In the genomic region with DNA sequence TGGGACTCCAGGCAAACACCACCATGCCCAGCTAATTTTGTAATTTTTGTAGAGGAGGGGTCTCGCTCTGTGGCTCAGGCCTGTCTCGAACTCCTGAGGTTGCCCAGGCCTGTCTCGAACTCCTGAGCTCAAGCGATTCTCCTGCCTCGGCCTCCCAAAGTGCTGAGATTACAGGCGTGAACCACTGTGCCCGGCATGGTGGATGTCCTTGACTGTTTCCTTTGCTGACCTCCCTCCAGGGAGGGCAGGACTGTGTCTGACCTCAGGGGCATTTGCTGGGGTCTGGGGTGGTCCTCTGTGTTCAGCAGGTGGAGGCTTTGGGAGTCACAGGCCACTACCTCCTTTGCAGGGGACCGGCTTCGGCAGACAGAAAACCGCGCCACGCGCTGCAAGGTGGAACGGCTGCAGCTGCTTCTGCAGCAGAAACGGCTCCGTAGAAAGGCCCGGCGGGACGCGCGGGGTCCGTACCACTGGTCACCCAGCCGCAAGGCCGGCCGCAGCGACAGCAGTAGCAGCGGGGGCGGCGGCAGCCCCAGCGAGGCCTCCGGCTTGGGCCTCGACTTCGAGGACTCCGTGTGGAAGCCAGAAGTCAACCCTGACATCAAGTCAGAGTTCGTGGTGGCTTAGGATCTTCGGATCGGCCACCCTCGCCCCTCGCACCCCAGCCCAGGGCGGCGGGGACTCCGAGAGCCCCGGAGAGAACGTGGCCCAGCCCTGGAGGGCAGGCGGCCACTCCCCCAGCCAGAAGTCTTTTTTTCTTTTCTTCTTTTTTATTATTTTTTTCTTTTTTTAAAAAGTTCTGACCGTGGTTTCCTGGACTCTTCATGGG, we compare ENCODE assay signal across 10 cellular contexts. TPM values are rescaled to one million over a fixed set of nuclear protein-coding genes. Genes with fewer than 3 reads are reported as not detected.
DNase-seq lines count a peak whose midpoint lies in the region; ATAC-seq lines count a peak whose summit lies in the region.
"Had no signal": no experiment of that assay in that cellular context is flagged by ENCODE, and none has a peak within 500 bp of the region (broad histone marks: within the 10 kb centered on the region; RNA-seq: fewer than 3 reads in every experiment).

No MANE protein-coding gene starts in this region.

- no peaks in the 10 kb centered on the region for H3K27me3 Mint-ChIP-seq in T-helper 2 cell treated with Interferon-gamma antibody and Interleukin-4, amounts not matched to agents 5 μg/mL and 100 μg/mL, for 36 hours (ENCODE audit: low read depth)
- no peaks in the 10 kb centered on the region for H3K27me3 Mint-ChIP-seq in activated T-helper 1 cell treated with anti-CD3 and anti-CD28 coated beads, Interleukin-12 subunit alpha, Interleukin-12 subunit beta, Interleukin-2, Interleukin-4 antibody, amounts not matched to agents 30 ng/mL and 10 ng/mL and 1 ng/mL, durations not matched to agents 14 hours and 24 hours and 36 hours (ENCODE audit: insufficient read depth)
- peaks cover 51 to 88% (median 80%) of the 10 kb centered on the region in 3 donors for H3K27me3 Mint-ChIP-seq in immature natural killer cell (ENCODE audit: low read depth in 3 of 3)
- no peaks in the 10 kb centered on the region for H3K27me3 Mint-ChIP-seq in stimulated activated naive CD8-positive, alpha-beta T cell treated with anti-CD3 and anti-CD28 coated beads, Interleukin-15, amount 100 ng/mL, for 72 hours

- H3K36me3 Mint-ChIP-seq in T-helper 2 cell treated with Interferon-gamma antibody and Interleukin-4, amounts not matched to agents 5 μg/mL and 100 μg/mL, for 36 hours (ENCODE audit: low read depth) = peaks cover 29% of the 10 kb centered on the region
- H3K36me3 Mint-ChIP-seq in activated T-helper 1 cell treated with anti-CD3 and anti-CD28 coated beads, Interleukin-12 subunit alpha, Interleukin-12 subunit beta, Interleukin-2, Interleukin-4 antibody, amounts not matched to agents 30 ng/mL and 10 ng/mL and 1 ng/mL, durations not matched to agents 14 hours and 24 hours and 36 hours (ENCODE audit: low read depth) = peaks cover 34% of the 10 kb centered on the region
- H3K36me3 Mint-ChIP-seq in immature natural killer cell = peaks cover 4 to 31% (median 7%) of the 10 kb centered on the region in 3 donors

- H3K4me3 Mint-ChIP-seq in T-helper 2 cell treated with Interferon-gamma antibody and Interleukin-4, amounts not matched to agents 5 μg/mL and 100 μg/mL, for 36 hours = no peak overlapping the region
- H3K4me3 Mint-ChIP-seq in activated T-helper 1 cell treated with anti-CD3 and anti-CD28 coated beads, Interleukin-12 subunit alpha, Interleukin-12 subunit beta, Interleukin-2, Interleukin-4 antibody, amounts not matched to agents 30 ng/mL and 10 ng/mL and 1 ng/mL, durations not matched to agents 14 hours and 24 hours and 36 hours = peak overlapping the region; percentile 65
- peak overlapping the region; percentile 84 to 90 (median 90) for H3K4me3 Mint-ChIP-seq in immature natural killer cell
- H3K4me3 Mint-ChIP-seq in stimulated activated naive CD8-positive, alpha-beta T cell treated with anti-CD3 and anti-CD28 coated beads, Interleukin-15, amount 100 ng/mL, for 72 hours = peak overlapping the region; percentile 28 to 70

- intact Hi-C loops in activated T-helper 1 cell treated with anti-CD3 and anti-CD28 coated beads, Interleukin-12 subunit alpha, Interleukin-12 subunit beta, Interleukin-2, Interleukin-4 antibody, amounts not matched to agents 30 ng/mL and 10 ng/mL and 1 ng/mL, durations not matched to agents 14 hours and 24 hours and 36 hours (cut with micrococcal nuclease) = no loop called here

- H3K9me3 Mint-ChIP-seq in T-helper 2 cell treated with Interferon-gamma antibody and Interleukin-4, amounts not matched to agents 5 μg/mL and 100 μg/mL, for 36 hours = no peaks in the 10 kb centered on the region
- no peaks in the 10 kb centered on the region for H3K9me3 Mint-ChIP-seq in activated T-helper 1 cell treated with anti-CD3 and anti-CD28 coated beads, Interleukin-12 subunit alpha, Interleukin-12 subunit beta, Interleukin-2, Interleukin-4 antibody, amounts not matched to agents 30 ng/mL and 10 ng/mL and 1 ng/mL, durations not matched to agents 14 hours and 24 hours and 36 hours
- peaks cover 0 to 4% (median 0%) of the 10 kb centered on the region in 6 donors for H3K9me3 Mint-ChIP-seq in immature natural killer cell
- H3K9me3 Mint-ChIP-seq in stimulated activated naive CD8-positive, alpha-beta T cell treated with anti-CD3 and anti-CD28 coated beads, Interleukin-15, amount 100 ng/mL, for 72 hours = no peaks in the 10 kb centered on the region

- H3K4me1 Mint-ChIP-seq in T-helper 2 cell treated with Interferon-gamma antibody and Interleukin-4, amounts not matched to agents 5 μg/mL and 100 μg/mL, for 36 hours (ENCODE audit: low read depth) = peaks cover 33% of the 10 kb centered on the region
- peaks cover 36% of the 10 kb centered on the region for H3K4me1 Mint-ChIP-seq in activated T-helper 1 cell treated with anti-CD3 and anti-CD28 coated beads, Interleukin-12 subunit alpha, Interleukin-12 subunit beta, Interleukin-2, Interleukin-4 antibody, amounts not matched to agents 30 ng/mL and 10 ng/mL and 1 ng/mL, durations not matched to agents 14 hours and 24 hours and 36 hours (ENCODE audit: low read depth)
- H3K4me1 Mint-ChIP-seq in immature natural killer cell = peaks cover 54 to 66% of the 10 kb centered on the region in 2 donors
- peaks cover 69% of the 10 kb centered on the region for H3K4me1 Mint-ChIP-seq in stimulated activated naive CD8-positive, alpha-beta T cell treated with anti-CD3 and anti-CD28 coated beads, Interleukin-15, amount 100 ng/mL, for 72 hours

- DNase-seq in T-helper 2 cell treated with Interferon-gamma antibody and Interleukin-4, amounts not matched to agents 5 μg/mL and 100 μg/mL, for 36 hours (ENCODE audit: low spot score) = no peak
- DNase-seq in T-helper 2 cell (no peak), immature natural killer cell (peak in 1 of 3 donors; percentile 25), cerebellar nuclear complex (lab: John Stamatoyannopoulos, UW) (no peak), superior temporal gyrus (ENCODE audit: extremely low spot score) (no peak)
- no peak for DNase-seq in activated T-helper 1 cell treated with anti-CD3 and anti-CD28 coated beads, Interleukin-12 subunit alpha, Interleukin-12 subunit beta, Interleukin-2, Interleukin-4 antibody, amounts not matched to agents 30 ng/mL and 10 ng/mL and 1 ng/mL, durations not matched to agents 14 hours and 24 hours and 36 hours (ENCODE audit: low spot score)
- DNase-seq in stimulated activated naive CD8-positive, alpha-beta T cell treated with anti-CD3 and anti-CD28 coated beads, Interleukin-15, amount 100 ng/mL, for 72 hours = no peak
- DNase-seq: activated CD4-positive, alpha-beta T cell treated with anti-CD3 and anti-CD28 coated beads, Interleukin-2, amount 50 U/mL, for 4 hours; PC-3 had no signal

- peak overlapping the region; percentile 75 for H3K27ac Mint-ChIP-seq in T-helper 2 cell treated with Interferon-gamma antibody and Interleukin-4, amounts not matched to agents 5 μg/mL and 100 μg/mL, for 36 hours
- peak overlapping the region; percentile 49 for H3K27ac Mint-ChIP-seq in activated T-helper 1 cell treated with anti-CD3 and anti-CD28 coated beads, Interleukin-12 subunit alpha, Interleukin-12 subunit beta, Interleukin-2, Interleukin-4 antibody, amounts not matched to agents 30 ng/mL and 10 ng/mL and 1 ng/mL, durations not matched to agents 14 hours and 24 hours and 36 hours
- peak overlapping the region; percentile 96 to 99 (median 99) for H3K27ac Mint-ChIP-seq in immature natural killer cell
- H3K27ac Mint-ChIP-seq in stimulated activated naive CD8-positive, alpha-beta T cell treated with anti-CD3 and anti-CD28 coated beads, Interleukin-15, amount 100 ng/mL, for 72 hours = no peak overlapping the region

- no peak for ATAC-seq in stimulated activated naive CD8-positive, alpha-beta T cell treated with anti-CD3 and anti-CD28 coated beads, Interleukin-15, amount 100 ng/mL, for 72 hours
- no peak for ATAC-seq in GM21717 (IDR thresholded peaks at IDR 0.05; ENCODE audit: unreplicated experiment)
- ATAC-seq: PC-3 had no signal

RNA-seq across cellular contexts. Expression of gene MIDN, which starts 8.5 kb away (rescaled TPM):
- 87.6 and 91.6 TPM in 2 replicates for total RNA-seq in activated T-helper 1 cell treated with anti-CD3 and anti-CD28 coated beads, Interleukin-12 subunit alpha, Interleukin-12 subunit beta, Interleukin-2, Interleukin-4 antibody, amounts not matched to agents 30 ng/mL and 10 ng/mL and 1 ng/mL, durations not matched to agents 14 hours and 24 hours and 36 hours
- 10 to 100 TPM in 2 of 3 donors, 1 to 10 TPM in 1; 4.9 to 16.0 (median 10.8) TPM for polyA plus RNA-seq in immature natural killer cell

RNA-seq across cellular contexts. Expression of gene CIRBP, which starts 12.3 kb away (rescaled TPM):
- total RNA-seq in activated T-helper 1 cell treated with anti-CD3 and anti-CD28 coated beads, Interleukin-12 subunit alpha, Interleukin-12 subunit beta, Interleukin-2, Interleukin-4 antibody, amounts not matched to agents 30 ng/mL and 10 ng/mL and 1 ng/mL, durations not matched to agents 14 hours and 24 hours and 36 hours = 245 and 256 TPM in 2 replicates
- polyA plus RNA-seq in immature natural killer cell = 100 to 1,000 TPM; 146 to 246 (median 197) TPM

RNA-seq across cellular contexts. Expression of gene ATP5F1D, which starts 15.3 kb away (rescaled TPM):
- 234 and 239 TPM in 2 replicates for total RNA-seq in activated T-helper 1 cell treated with anti-CD3 and anti-CD28 coated beads, Interleukin-12 subunit alpha, Interleukin-12 subunit beta, Interleukin-2, Interleukin-4 antibody, amounts not matched to agents 30 ng/mL and 10 ng/mL and 1 ng/mL, durations not matched to agents 14 hours and 24 hours and 36 hours
- polyA plus RNA-seq in immature natural killer cell = 100 to 1,000 TPM; 145 to 310 (median 303) TPM

RNA-seq across cellular contexts. Expression of gene FAM174C, which starts 18.5 kb away (rescaled TPM):
- 119 and 128 TPM in 2 replicates for total RNA-seq in activated T-helper 1 cell treated with anti-CD3 and anti-CD28 coated beads, Interleukin-12 subunit alpha, Interleukin-12 subunit beta, Interleukin-2, Interleukin-4 antibody, amounts not matched to agents 30 ng/mL and 10 ng/mL and 1 ng/mL, durations not matched to agents 14 hours and 24 hours and 36 hours
- polyA plus RNA-seq in immature natural killer cell = 10 to 100 TPM; 50.5 to 98.4 (median 86.9) TPM

RNA-seq across cellular contexts. Expression of gene CBARP, which starts 19.1 kb away (rescaled TPM):
- total RNA-seq in activated T-helper 1 cell treated with anti-CD3 and anti-CD28 coated beads, Interleukin-12 subunit alpha, Interleukin-12 subunit beta, Interleukin-2, Interleukin-4 antibody, amounts not matched to agents 30 ng/mL and 10 ng/mL and 1 ng/mL, durations not matched to agents 14 hours and 24 hours and 36 hours = 1.5 and 1.8 TPM in 2 replicates
- polyA plus RNA-seq in immature natural killer cell = not detected

Comparison
In these comparisons a context has a peak if more than half of its experiments do, and no peak if none do; other contexts are left out.
1. H3K27ac Mint-ChIP-seq: peak in T-helper 2 cell treated with Interferon-gamma antibody and Interleukin-4, amounts not matched to agents 5 μg/mL and 100 μg/mL, for 36 hours (single experiment), activated T-helper 1 cell treated with anti-CD3 and anti-CD28 coated beads, Interleukin-12 subunit alpha, Interleukin-12 subunit beta, Interleukin-2, Interleukin-4 antibody, amounts not matched to agents 30 ng/mL and 10 ng/mL and 1 ng/mL, durations not matched to agents 14 hours and 24 hours and 36 hours (single experiment) and immature natural killer cell (6 of 6); none in stimulated activated naive CD8-positive, alpha-beta T cell treated with anti-CD3 and anti-CD28 coated beads, Interleukin-15, amount 100 ng/mL, for 72 hours (0 of 2).